In genomic region chr4:67702166-67702565, GRCh38 we compare ENCODE assay signal across 12 cellular contexts. TPM values are rescaled to one million over a fixed set of nuclear protein-coding genes. Genes with fewer than 3 reads are reported as not detected.
DNase-seq lines count a peak whose midpoint lies in the region; ATAC-seq and TF ChIP-seq lines count a peak whose summit lies in the region.
"Had no signal": no experiment of that assay in that cellular context is flagged by ENCODE, and none has a peak within 500 bp of the region (broad histone marks: within the 10 kb centered on the region; RNA-seq: fewer than 3 reads in every experiment).

No MANE protein-coding gene starts in this region.

- peaks cover 34% of the 10 kb centered on the region for H3K36me3 ChIP-seq in OCI-LY1 (ENCODE audit: insufficient read depth, low read length)
- H3K36me3 ChIP-seq in parathyroid adenoma (ENCODE audit: control insufficient read depth, insufficient read depth, low read length), result no peaks in the 10 kb centered on the region
- no peaks in the 10 kb centered on the region for H3K36me3 ChIP-seq in left lung
- H3K36me3 ChIP-seq in esophagus squamous epithelium, result peaks cover 0 to 4% (median 0%) of the 10 kb centered on the region in 3 donors
- H3K36me3 ChIP-seq: prostate gland had no signal

- H3K9me3 ChIP-seq in OCI-LY1 (ENCODE audit: low read length) (peaks cover 9% of the 10 kb centered on the region; the same call in 1 of the 2 replicates), parathyroid adenoma (ENCODE audit: control insufficient read depth, low read length) (no peaks in the 10 kb centered on the region), left lung (peaks cover 0 to 9% of the 10 kb centered on the region in 2 donors), esophagus squamous epithelium (no peaks in the 10 kb centered on the region)
- H3K9me3 ChIP-seq: prostate gland had no signal

- intact Hi-C loops in left lung (cut with DNase I), result no loop called here
- intact Hi-C loops in esophagus squamous epithelium (cut with DNase I), result no loop called here

- H3K27ac ChIP-seq in OCI-LY1 (ENCODE audit: low read depth, low read length, poor library complexity, severe bottlenecking) (peak overlapping the region; percentile 60), parathyroid adenoma (no peak overlapping the region), left lung (peak overlapping the region in 1 of 2 donors; percentile 90), esophagus squamous epithelium (peak overlapping the region in 2 of 4 donors; percentile 97)

- peak overlapping the region; percentile 68; the same call in 1 of the 2 replicates for H2AFZ ChIP-seq in OCI-LY1 (ENCODE audit: low read length)
- no peak overlapping the region for H2AFZ ChIP-seq in parathyroid adenoma

- H3K79me2 ChIP-seq in OCI-LY1 (ENCODE audit: insufficient read depth, low read length), result peaks cover 74% of the 10 kb centered on the region
- peaks cover 2% of the 10 kb centered on the region for H3K79me2 ChIP-seq in parathyroid adenoma

- no peaks in the 10 kb centered on the region for H3K9me3 Mint-ChIP-seq in endothelial cell (ENCODE audit: unreplicated experiment)

- H3F3A ChIP-seq in OCI-LY1 (ENCODE audit: insufficient read depth, low read length), result 0 out of 2 replicates have a peak, but pooled peaks cover 7% of the 10 kb centered on the region

- H3K4me3 ChIP-seq in OCI-LY1 (ENCODE audit: low read depth, low read length, poor library complexity, severe bottlenecking) (peak overlapping the region; percentile 94), parathyroid adenoma (ENCODE audit: low read depth, low read length) (peak overlapping the region; percentile 91), left lung (peak overlapping the region in 1 of 2 donors; percentile 94), esophagus squamous epithelium (peak overlapping the region in 2 of 4 donors; percentile 88 to 90)

- 86 to 94% methylated on average over 2 of the region's 2 CpGs for WGBS in esophagus squamous epithelium, 2 donors

- TF ChIP-seq POLR2A in esophagus squamous epithelium (IDR thresholded peaks at IDR 0.05), result no peak

- H3K4me1 ChIP-seq in OCI-LY1 (ENCODE audit: insufficient read depth, low read length, severe bottlenecking), result peaks cover 28% of the 10 kb centered on the region
- H3K4me1 ChIP-seq in parathyroid adenoma, result no peaks in the 10 kb centered on the region
- peaks cover 7 to 35% of the 10 kb centered on the region in 2 donors for H3K4me1 ChIP-seq in left lung
- H3K4me1 ChIP-seq in esophagus squamous epithelium, result peaks cover 11 to 34% (median 13%) of the 10 kb centered on the region in 3 donors
- H3K4me1 ChIP-seq: prostate gland had no signal

- H3K27me3 ChIP-seq in OCI-LY1 (ENCODE audit: insufficient read depth, low read length), result no peaks in the 10 kb centered on the region
- H3K27me3 ChIP-seq in parathyroid adenoma (ENCODE audit: control insufficient read depth, insufficient read depth, low read length), result no peaks in the 10 kb centered on the region
- H3K27me3 ChIP-seq in left lung, result no peaks in the 10 kb centered on the region
- H3K27me3 ChIP-seq in esophagus squamous epithelium, result no peaks in the 10 kb centered on the region

- H3K4me3 Mint-ChIP-seq in endothelial cell (ENCODE audit: unreplicated experiment), result no peak overlapping the region

- peak overlapping the region; percentile 33 for H3K27ac Mint-ChIP-seq in endothelial cell (ENCODE audit: unreplicated experiment)

- H3K4me2 ChIP-seq in OCI-LY1 (ENCODE audit: low read length) (peak overlapping the region; percentile 87), parathyroid adenoma (ENCODE audit: low read length) (no peak overlapping the region)

- H3K9ac ChIP-seq in OCI-LY1 (ENCODE audit: low read length) (peak overlapping the region; percentile 72), parathyroid adenoma (no peak overlapping the region)

- DNase-seq in NCI-H146 treated with DMSO at 0.1 percent for 48 hours (lab: John Stamatoyannopoulos, UW; ENCODE audit: unreplicated experiment), result peak; percentile 12
- no peak for DNase-seq in NCI-H146 (lab: John Stamatoyannopoulos, UW)
- DNase-seq in endothelial cell (ENCODE audit: low spot score), result no peak
- DNase-seq in left lung, result no peak
- DNase-seq in esophagus squamous epithelium (lab: John Stamatoyannopoulos, UW), result no peak
- DNase-seq: ACHN, NCI-H446 had no signal

- no peaks in the 10 kb centered on the region for H3K27me3 Mint-ChIP-seq in endothelial cell (ENCODE audit: unreplicated experiment)

- peaks cover 4% of the 10 kb centered on the region for H3K36me3 Mint-ChIP-seq in endothelial cell (ENCODE audit: low read depth, unreplicated experiment)

- no peaks in the 10 kb centered on the region for H4K20me1 ChIP-seq in OCI-LY1 (ENCODE audit: insufficient read depth, low read length)

- H3K9me2 ChIP-seq in OCI-LY1 (ENCODE audit: low read depth, low read length), result no peaks in the 10 kb centered on the region

- H3K4me1 Mint-ChIP-seq in endothelial cell (ENCODE audit: unreplicated experiment), result peaks cover 16% of the 10 kb centered on the region

- no peak for ATAC-seq in left lung
- no peak for ATAC-seq in GM18517 (IDR thresholded peaks at IDR 0.05; ENCODE audit: unreplicated experiment)

- TF ChIP-seq CTCF in OCI-LY1 (IDR thresholded peaks at IDR 0.05; ENCODE audit: low read length) (no peak), endothelial cell (IDR thresholded peaks at IDR 0.05; ENCODE audit: unreplicated experiment) (no peak), parathyroid adenoma (IDR thresholded peaks at IDR 0.05) (no peak), left lung (IDR thresholded peaks at IDR 0.05) (no peak), esophagus squamous epithelium (IDR thresholded peaks at IDR 0.05) (no peak)

RNA-seq across cellular contexts. Expression of gene UBA6, which starts 1.2 kb away (rescaled TPM):
- total RNA-seq in endothelial cell (ENCODE audit: unreplicated experiment), result 79.5 TPM
- 10 to 100 TPM; 57.6 to 62.6 TPM for total RNA-seq in left lung
- total RNA-seq in esophagus squamous epithelium, result 100 to 1,000 TPM in 1 of 4 donors, 10 to 100 TPM in 3; 51.5 to 103 (median 87.8) TPM

RNA-seq across cellular contexts. Expression of gene GNRHR, which starts 52.0 kb away (rescaled TPM):
- not detected for total RNA-seq in endothelial cell (ENCODE audit: unreplicated experiment)
- total RNA-seq in left lung, result not detected
- total RNA-seq in esophagus squamous epithelium, result 1 to 10 TPM in 1 of 4 donors, under 1 TPM in 3; 0.19 to 1.2 (median 0.51) TPM
- total RNA-seq: activated CD8-positive, alpha-beta memory T cell treated with anti-CD3 and anti-CD28 coated beads for 36 hours; prostate gland had no signal
